In genomic region chr5:174409070-174409469, GRCh38 we compare ENCODE assay signal across 13 cellular contexts.
DNase-seq lines count a peak whose midpoint lies in the region; ATAC-seq and TF ChIP-seq lines count a peak whose summit lies in the region.
"Had no signal": no experiment of that assay in that cellular context is flagged by ENCODE, and none has a peak within 500 bp of the region (broad histone marks: within the 10 kb centered on the region; RNA-seq: fewer than 3 reads in every experiment).

No MANE protein-coding gene starts in this region.

- H3K9me3 Mint-ChIP-seq in natural killer cell treated with Interleukin-12 subunit alpha and Interleukin-12 subunit beta and Interleukin-15 and Interleukin-18, amount 100 ng/mL, for 72 hours: no peaks in the 10 kb centered on the region
- peaks cover 48% of the 10 kb centered on the region for H3K9me3 Mint-ChIP-seq in HFFc6

- H3K4me3 ChIP-seq in DND-41 (ENCODE audit: low read depth in 1 of 2, low read length in 2 of 2): no peak overlapping the region
- H3K4me3 ChIP-seq: tibial artery had no signal

- H3K36me3 Mint-ChIP-seq in natural killer cell treated with Interleukin-12 subunit alpha and Interleukin-12 subunit beta and Interleukin-15 and Interleukin-18, amount 100 ng/mL, for 72 hours: no peaks in the 10 kb centered on the region
- peaks cover 5% of the 10 kb centered on the region; the same call in 1 of the 2 replicates for H3K36me3 Mint-ChIP-seq in HFFc6 (ENCODE audit: low read depth)
- H3K36me3 Mint-ChIP-seq: CD4-positive, CD25-positive, alpha-beta regulatory T cell had no signal

- H3K4me3 Mint-ChIP-seq in natural killer cell treated with Interleukin-12 subunit alpha and Interleukin-12 subunit beta and Interleukin-15 and Interleukin-18, amount 100 ng/mL, for 72 hours: no peak overlapping the region
- no peak overlapping the region for H3K4me3 Mint-ChIP-seq in HFFc6
- H3K4me3 Mint-ChIP-seq: CD4-positive, CD25-positive, alpha-beta regulatory T cell had no signal

- peaks cover 24 to 53% of the 10 kb centered on the region in 2 donors for H3K27me3 Mint-ChIP-seq in natural killer cell treated with Interleukin-12 subunit alpha and Interleukin-12 subunit beta and Interleukin-15 and Interleukin-18, amount 100 ng/mL, for 72 hours
- H3K27me3 Mint-ChIP-seq in HFFc6 (ENCODE audit: insufficient read depth): no peaks in the 10 kb centered on the region

- no peaks in the 10 kb centered on the region for H3K4me1 Mint-ChIP-seq in natural killer cell treated with Interleukin-12 subunit alpha and Interleukin-12 subunit beta and Interleukin-15 and Interleukin-18, amount 100 ng/mL, for 72 hours (ENCODE audit: low read depth in 2 of 2)
- no peaks in the 10 kb centered on the region for H3K4me1 Mint-ChIP-seq in HFFc6 (ENCODE audit: low read depth)
- H3K4me1 Mint-ChIP-seq: CD4-positive, CD25-positive, alpha-beta regulatory T cell had no signal

- H3K27me3 ChIP-seq in DND-41 (ENCODE audit: insufficient read depth, low read length, poor library complexity): no peaks in the 10 kb centered on the region
- H3K27me3 ChIP-seq in foreskin keratinocyte: peaks cover 4% of the 10 kb centered on the region
- H3K27me3 ChIP-seq: tibial artery had no signal

- H3K36me3 ChIP-seq in DND-41 (ENCODE audit: insufficient read depth, low read length): no peaks in the 10 kb centered on the region
- H3K36me3 ChIP-seq: tibial artery had no signal

- H3K4me2 ChIP-seq in DND-41 (ENCODE audit: insufficient read depth, low read length): no peak overlapping the region

- H3K4me1 ChIP-seq in DND-41 (ENCODE audit: insufficient read depth, low read length) (no peaks in the 10 kb centered on the region), foreskin keratinocyte (no peaks in the 10 kb centered on the region)

- H3K27ac ChIP-seq in DND-41 (ENCODE audit: low read length): no peak overlapping the region
- no peak overlapping the region for H3K27ac ChIP-seq in foreskin keratinocyte
- H3K27ac ChIP-seq: tibial artery had no signal

- no peaks in the 10 kb centered on the region for H3K79me2 ChIP-seq in DND-41 (ENCODE audit: insufficient read depth, low read length)

- no peak overlapping the region for H3K27ac Mint-ChIP-seq in natural killer cell treated with Interleukin-12 subunit alpha and Interleukin-12 subunit beta and Interleukin-15 and Interleukin-18, amount 100 ng/mL, for 72 hours
- no peak overlapping the region for H3K27ac Mint-ChIP-seq in HFFc6

- H3K9ac ChIP-seq in DND-41 (ENCODE audit: low read depth, low read length): no peak overlapping the region

- peak; percentile 28 for TF ChIP-seq CTCF in DND-41 (IDR thresholded peaks at IDR 0.05; ENCODE audit: borderline replicate concordance, extremely low read depth, low read length, poor library complexity, severe bottlenecking)
- TF ChIP-seq CTCF in foreskin keratinocyte (conservative IDR thresholded peaks at IDR 0.05): peak; percentile 34
- no peak for TF ChIP-seq CTCF in HFFc6 (IDR thresholded peaks at IDR 0.05)

- ATAC-seq in DND-41 (ENCODE audit: insufficient read depth, low read depth): no peak
- no peak for ATAC-seq in foreskin keratinocyte
- no peak for ATAC-seq in natural killer cell treated with Interleukin-12 subunit alpha and Interleukin-12 subunit beta and Interleukin-15 and Interleukin-18, amount 100 ng/mL, for 72 hours

- DNase-seq in DND-41: no peak
- DNase-seq in HT-29 (ENCODE audit: low spot score): peak; percentile 33
- peak; percentile 14 for DNase-seq in SK-MEL-5 (ENCODE audit: low read depth, low spot score)
- DNase-seq in foreskin keratinocyte: no peak
- no peak for DNase-seq in head of caudate nucleus
- DNase-seq in activated CD4-positive, CD25-positive, alpha-beta regulatory T cell treated with anti-CD3 and anti-CD28 coated beads, Interleukin-2, amount 50 U/mL, for 72 hours: no peak
- DNase-seq in natural killer cell treated with Interleukin-12 subunit alpha and Interleukin-12 subunit beta and Interleukin-15 and Interleukin-18, amount 100 ng/mL, for 72 hours (ENCODE audit: low spot score): no peak
- DNase-seq in HFFc6: no peak
- DNase-seq: anterior cingulate cortex; CD4-positive, CD25-positive, alpha-beta regulatory T cell; NCI-H1048; NCI-H510A treated with DMSO at 0.1 percent for 48 hours; tibial artery had no signal

- no peaks in the 10 kb centered on the region for H3K9me3 ChIP-seq in DND-41 (ENCODE audit: insufficient read depth, low read length, severe bottlenecking)
- H3K9me3 ChIP-seq: tibial artery had no signal

- H2AFZ ChIP-seq in DND-41 (ENCODE audit: low read depth, low read length): no peak overlapping the region

- intact Hi-C loops in head of caudate nucleus (cut with DNase I): no loop called here

- in situ Hi-C loops in SK-MEL-5 (cut with HindIII; ENCODE audit: low pct_unique_long_range_greater_than_20kb, low sequenced_read_pairs): no loop called here

- no peaks in the 10 kb centered on the region for H4K20me1 ChIP-seq in DND-41 (ENCODE audit: insufficient read depth, low read length)

Comparison
In these comparisons a context has a peak if more than half of its experiments do, and no peak if none do; other contexts are left out.
1. DNase-seq: peak in HT-29 (single experiment) and SK-MEL-5 (single experiment); none in DND-41 (single experiment), foreskin keratinocyte (0 of 2), head of caudate nucleus (0 of 42), activated CD4-positive, CD25-positive, alpha-beta regulatory T cell treated with anti-CD3 and anti-CD28 coated beads, Interleukin-2, amount 50 U/mL, for 72 hours (single experiment), natural killer cell treated with Interleukin-12 subunit alpha and Interleukin-12 subunit beta and Interleukin-15 and Interleukin-18, amount 100 ng/mL, for 72 hours (single experiment) and HFFc6 (single experiment).